In the genomic region with DNA sequence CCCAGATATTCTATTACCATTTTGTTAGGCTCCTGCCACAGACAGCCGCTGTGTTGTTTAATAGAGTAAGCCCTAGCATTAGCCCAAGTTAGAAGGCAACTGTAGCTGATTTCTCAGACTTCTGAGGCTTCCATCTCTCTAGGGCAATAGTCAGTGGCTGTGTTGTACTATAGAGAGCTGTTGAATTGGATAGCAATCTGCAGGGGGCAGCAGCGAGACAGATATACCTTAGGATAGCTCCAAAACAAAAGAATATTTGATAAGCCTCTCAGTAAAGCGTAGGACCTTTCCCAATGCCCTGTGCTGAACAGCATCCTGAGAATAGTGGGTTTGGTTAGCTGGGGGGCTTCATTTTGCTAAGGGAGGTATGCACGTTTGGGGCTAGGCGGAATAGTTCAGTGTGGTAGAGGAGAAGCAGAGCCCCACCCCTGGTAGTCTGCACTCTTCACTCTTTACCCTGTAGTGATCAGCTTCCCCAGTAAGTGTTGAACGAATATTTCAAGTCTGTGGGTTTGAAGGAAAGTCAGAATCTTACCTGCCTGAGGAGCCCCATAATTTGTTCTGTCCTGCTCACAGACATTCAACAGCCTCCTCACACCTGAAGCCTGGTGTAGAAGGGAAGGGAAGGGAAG, we compare ENCODE assay signal across 8 cellular contexts.
DNase-seq lines count a peak whose midpoint lies in the region; ATAC-seq and TF ChIP-seq lines count a peak whose summit lies in the region.

No MANE protein-coding gene starts in this region.

- no peaks in the 10 kb centered on the region for H3K36me3 ChIP-seq in neutrophil

- no peak for ATAC-seq in HG03378 (IDR thresholded peaks at IDR 0.05; ENCODE audit: unreplicated experiment)

- peak; percentile 47 for TF ChIP-seq CTCF in neutrophil (IDR thresholded peaks at IDR 0.05)

- H3K4me1 ChIP-seq in neutrophil (ENCODE audit: control insufficient read depth in 1 of 2, insufficient read depth in 1 of 2, low read depth in 1 of 2, low read length in 1 of 2): peaks cover 53 to 57% of the 10 kb centered on the region in 2 experiments

- H3K27ac ChIP-seq in neutrophil: peak overlapping the region; percentile 70

- no peaks in the 10 kb centered on the region for H3K27me3 ChIP-seq in neutrophil

- DNase-seq in NCI-H82 (lab: John Stamatoyannopoulos, UW) (peak; percentile 56), NCI-H82 treated with DMSO at 0.1 percent for 48 hours (lab: John Stamatoyannopoulos, UW; ENCODE audit: unreplicated experiment) (no peak), MV-4-11 (lab: John Stamatoyannopoulos, UW) (peak; percentile 45), cerebellar cortex (ENCODE audit: low spot score) (peak; percentile 14), glomerular visceral epithelial cell (ENCODE audit: extremely low spot score) (no peak), AG08395 (ENCODE audit: low spot score) (no peak)

- H3K4me3 ChIP-seq in neutrophil (ENCODE audit: low read depth in 1 of 2, low read length in 1 of 2): no peak overlapping the region

- no peaks in the 10 kb centered on the region for H3K9me3 ChIP-seq in neutrophil

Comparison
In these comparisons a context has a peak if more than half of its experiments do, and no peak if none do; other contexts are left out.
1. DNase-seq: peak in NCI-H82 (single experiment), MV-4-11 (single experiment) and cerebellar cortex (single experiment); none in NCI-H82 treated with DMSO at 0.1 percent for 48 hours (single experiment), glomerular visceral epithelial cell (single experiment) and AG08395 (single experiment).